Comparison of ENCODE assay signal across 23 cellular contexts in genomic region chr7:158419238-158419785, GRCh38.
"Had no signal": no experiment of that assay in that cellular context is flagged by ENCODE, and none has a peak within 500 bp of the region (broad histone marks: within the 10 kb centered on the region; RNA-seq: fewer than 3 reads in every experiment).

No MANE protein-coding gene starts in this region.

- H3K4me3 ChIP-seq: K562, SJSA1, SK-N-MC had no signal

- H3K27me3 ChIP-seq: SJSA1 had no signal

- H3K27me3 Mint-ChIP-seq: IgD-negative memory B cell had no signal

- H3K36me3 ChIP-seq: SJSA1 had no signal

- H3K4me2 ChIP-seq: KMS-11 had no signal

- H3K9ac ChIP-seq: KMS-11 had no signal

- H3K27ac Mint-ChIP-seq: IgD-negative memory B cell had no signal

- H3K4me3 Mint-ChIP-seq: IgD-negative memory B cell had no signal

- H3K4me1 Mint-ChIP-seq: IgD-negative memory B cell had no signal

- ATAC-seq: K562 had no signal

- DNase-seq: Kasumi-1, MM.1S, NCI-H1092 treated with DMSO at 0.1 percent for 48 hours, NCI-H1436, NCI-H187, NCI-H2029, NCI-H2081 treated with DMSO at 0.1 percent for 48 hours, NCI-H2171, NCI-H226, NCI-H446, NCI-H510A, NCI-H524 treated with DMSO at 0.1 percent for 48 hours, NCI-H69, NCI-H774, Right ventricle myocardium superior, RPMI8226, SIG-M5 had no signal

- H3K27ac ChIP-seq: HL-60, KMS-11, SJSA1, SK-N-MC had no signal

- H3K9me3 ChIP-seq: SJSA1 had no signal
